Comparison of ENCODE assay signal across 8 cellular contexts in genomic region chr11:8263769-8264410, GRCh38. TPM values are rescaled to one million over a fixed set of nuclear protein-coding genes. Genes with fewer than 3 reads are reported as not detected.
DNase-seq lines count a peak whose midpoint lies in the region; ATAC-seq and TF ChIP-seq lines count a peak whose summit lies in the region.

Gene LMO1 (minus strand): TSS chr11:8263878. CDS start chr11:8263362, 516 bp downstream.

- H3K9me2 ChIP-seq in DOHH2 (replicated peaks; ENCODE audit: control insufficient read depth, low read length): no peaks in the 10 kb centered on the region
- H3K9me2 ChIP-seq in hepatocyte (replicated peaks; ENCODE audit: insufficient read depth): no peaks in the 10 kb centered on the region

- CTCF ChIA-PET in HEK293T (lab: Yijun Ruan, JAX): interaction anchor here (0.7 to 2.6 kb wide), 10 partner anchors 9 to 461 kb away, joined by 3 to 12 read pairs (median 4); no protein-coding TSS in a partner anchor

- no peaks in the 10 kb centered on the region for H3K9me3 Mint-ChIP-seq in T-helper 1 cell treated with Interleukin-12 subunit alpha and Interleukin-12 subunit beta and Interleukin-4 antibody, amounts not matched to agents 30 μg/mL and 1 μg/mL, for 36 hours

- H3K4me2 ChIP-seq in DOHH2 (ENCODE audit: low read length) (peak within 1 kb of the TSS; percentile 39), hepatocyte (peak within 1 kb of the TSS; percentile 97)

- H2AFZ ChIP-seq in hepatocyte: peak within 1 kb of the TSS; percentile 50

- H3K27me3 Mint-ChIP-seq in T-helper 1 cell treated with Interleukin-12 subunit alpha and Interleukin-12 subunit beta and Interleukin-4 antibody, amounts not matched to agents 30 μg/mL and 1 μg/mL, for 36 hours (ENCODE audit: low read depth): peaks cover 64% of the 10 kb centered on the region

- TF ChIP-seq CTCF in DOHH2 (IDR thresholded peaks at IDR 0.05; ENCODE audit: low read depth, low read length, poor library complexity, severe bottlenecking): peak; percentile 87
- peak; percentile 88 for TF ChIP-seq CTCF in hepatocyte (IDR thresholded peaks at IDR 0.05; ENCODE audit: poor library complexity)

- H4K20me1 ChIP-seq in DOHH2 (ENCODE audit: control insufficient read depth, insufficient read depth, low read depth, low read length): no peaks in the 10 kb centered on the region
- no peaks in the 10 kb centered on the region for H4K20me1 ChIP-seq in hepatocyte (ENCODE audit: insufficient read depth, poor library complexity, severe bottlenecking)

- H3K4me1 ChIP-seq in DOHH2 (ENCODE audit: control insufficient read depth, low read length) (peaks cover 7% of the 10 kb centered on the region; the same call in 1 of the 2 replicates), hepatocyte (ENCODE audit: insufficient read depth) (peaks cover 5% of the 10 kb centered on the region), aorta (ENCODE audit: control insufficient read depth in 1 of 2, insufficient read depth in 2 of 2, low read length in 2 of 2) (no peaks in the 10 kb centered on the region)

- WGBS in hepatocyte (ENCODE audit: low lambda C conversion rate, missing lambda C conversion rate): 7% methylated on average over 22 of the region's 22 CpGs
- 1% methylated on average over 22 of the region's 22 CpGs for WGBS in aorta, 2 donors

- DNase-seq in HEK293T (ENCODE audit: extremely low spot score) (peak; percentile 87), NCI-H1436 (lab: John Stamatoyannopoulos, UW) (peak; percentile 81), anterior cingulate cortex (lab: John Stamatoyannopoulos, UW) (peak in 55 of 58 donors; percentile 11 to 86 (median 56)), hepatocyte (ENCODE audit: low spot score) (peak; percentile 91), retina (peak; percentile 89), aorta (peak; percentile 81 to 96)

- H3F3A ChIP-seq in DOHH2 (ENCODE audit: control insufficient read depth, insufficient read depth): no peaks in the 10 kb centered on the region

- peaks cover 56% of the 10 kb centered on the region for H3K27me3 ChIP-seq in DOHH2 (ENCODE audit: control insufficient read depth, low read length)
- H3K27me3 ChIP-seq in hepatocyte: peaks cover 82% of the 10 kb centered on the region
- no peaks in the 10 kb centered on the region for H3K27me3 ChIP-seq in aorta (ENCODE audit: control insufficient read depth in 1 of 2, insufficient read depth in 2 of 2, low read length in 1 of 2)

- H3K4me3 Mint-ChIP-seq in T-helper 1 cell treated with Interleukin-12 subunit alpha and Interleukin-12 subunit beta and Interleukin-4 antibody, amounts not matched to agents 30 μg/mL and 1 μg/mL, for 36 hours: peak within 1 kb of the TSS; percentile 53

- H3K36me3 ChIP-seq in DOHH2 (ENCODE audit: control insufficient read depth, low read length): no peaks in the 10 kb centered on the region
- no peaks in the 10 kb centered on the region for H3K36me3 ChIP-seq in hepatocyte (replicated peaks; ENCODE audit: insufficient read depth, low read depth)
- no peaks in the 10 kb centered on the region for H3K36me3 ChIP-seq in aorta (ENCODE audit: control insufficient read depth in 1 of 2, insufficient read depth in 2 of 2, low read length in 1 of 2)

- H3K27ac Mint-ChIP-seq in T-helper 1 cell treated with Interleukin-12 subunit alpha and Interleukin-12 subunit beta and Interleukin-4 antibody, amounts not matched to agents 30 μg/mL and 1 μg/mL, for 36 hours: no peak within 1 kb of the TSS

- ATAC-seq in aorta (ENCODE audit: low FRiP score): peak; percentile 79

- H3K79me2 ChIP-seq in DOHH2 (ENCODE audit: control insufficient read depth, low read length) (no peaks in the 10 kb centered on the region), hepatocyte (no peaks in the 10 kb centered on the region)

- H3K4me3 ChIP-seq in DOHH2 (ENCODE audit: low read length): peak within 1 kb of the TSS; percentile 10; the same call in 1 of the 2 replicates
- H3K4me3 ChIP-seq in hepatocyte: peak within 1 kb of the TSS; percentile 16
- peak within 1 kb of the TSS; percentile 23 to 45 for H3K4me3 ChIP-seq in aorta (ENCODE audit: low read length in 2 of 2)

- POLR2A ChIA-PET in HEK293T (lab: Yijun Ruan, JAX): no interaction called here

- intact Hi-C loops in aorta (cut with DNase I): loop anchor here in 1 of 2 donors (5.0 kb wide), 1 partner anchor 37 kb away; no protein-coding TSS in a partner anchor

- no peaks in the 10 kb centered on the region for H3K9me3 ChIP-seq in DOHH2 (ENCODE audit: control insufficient read depth, insufficient read depth, low read length)
- H3K9me3 ChIP-seq in hepatocyte (ENCODE audit: low read depth): no peaks in the 10 kb centered on the region
- no peaks in the 10 kb centered on the region for H3K9me3 ChIP-seq in aorta (ENCODE audit: control insufficient read depth, low read length)

- H3K4me1 Mint-ChIP-seq in T-helper 1 cell treated with Interleukin-12 subunit alpha and Interleukin-12 subunit beta and Interleukin-4 antibody, amounts not matched to agents 30 μg/mL and 1 μg/mL, for 36 hours (ENCODE audit: low read depth): peaks cover 6% of the 10 kb centered on the region

- no peaks in the 10 kb centered on the region for H3K36me3 Mint-ChIP-seq in T-helper 1 cell treated with Interleukin-12 subunit alpha and Interleukin-12 subunit beta and Interleukin-4 antibody, amounts not matched to agents 30 μg/mL and 1 μg/mL, for 36 hours (ENCODE audit: low read depth)

- H3K27ac ChIP-seq in DOHH2 (ENCODE audit: low read depth, low read length): no peak within 1 kb of the TSS
- no peak within 1 kb of the TSS for H3K27ac ChIP-seq in hepatocyte
- no peak within 1 kb of the TSS for H3K27ac ChIP-seq in aorta (ENCODE audit: low read depth in 1 of 2, low read length in 2 of 2)

TF ChIP-seq in HEK293T, 16 proteins besides CTCF, POLR2A, EP300 and RAD21:
- TF ChIP-seq SP1 (IDR thresholded peaks at IDR 0.05) (no peak), FOXM1 (IDR thresholded peaks at IDR 0.05; ENCODE audit: borderline replicate concordance) (no peak), FOXA1 (IDR thresholded peaks at IDR 0.05) (no peak), LEF1 (IDR thresholded peaks at IDR 0.05; ENCODE audit: borderline replicate concordance) (no peak), BHLHE40 (IDR thresholded peaks at IDR 0.05; ENCODE audit: borderline replicate concordance) (no peak)
TF ChIP-seq in HEK293T: peak in this region for 0.

RNA-seq across cellular contexts. Expression of gene LMO1, which starts in this region (rescaled TPM):
- total RNA-seq in hepatocyte (0.68 TPM in 1 of 2 replicates, not detected in the other), aorta (not detected)
- polyA plus RNA-seq in hepatocyte (0.24 and 0.33 TPM in 2 replicates), aorta (not detected)

Comparison
In these comparisons a context has a peak if more than half of its experiments do, and no peak if none do; other contexts are left out.
1. Peak in DNase-seq, H3K4me3 ChIP-seq and H3K4me2 ChIP-seq in hepatocyte; RNA of the gene not detected or under 1 TPM.
2. Peak in DNase-seq, ATAC-seq and H3K4me3 ChIP-seq in aorta; RNA of the gene not detected or under 1 TPM.